1 cellular context compared by ENCODE assay signal in genomic region chr19:17475541-17476115, GRCh38.
A peak's percentile ranks its signal among the peaks of the same experiment; 100 is the strongest.
TF ChIP-seq lines count a peak whose summit lies in the region.

No MANE protein-coding gene starts in this region.

TF ChIP-seq in GM12878, 131 proteins besides CTCF, POLR2A, EP300 and RAD21:
- peak; percentile 45; the same call in 1 of the 2 replicates for TF ChIP-seq SPI1 (IDR thresholded peaks at IDR 0.05; ENCODE audit: borderline replicate concordance, insufficient read depth, low read depth, low read length)
- no peak for TF ChIP-seq FOS (IDR thresholded peaks at IDR 0.05; ENCODE audit: borderline replicate concordance, extremely low read depth, insufficient read length)
- no peak for TF ChIP-seq HDGF (IDR thresholded peaks at IDR 0.05)
